In the genomic region with DNA sequence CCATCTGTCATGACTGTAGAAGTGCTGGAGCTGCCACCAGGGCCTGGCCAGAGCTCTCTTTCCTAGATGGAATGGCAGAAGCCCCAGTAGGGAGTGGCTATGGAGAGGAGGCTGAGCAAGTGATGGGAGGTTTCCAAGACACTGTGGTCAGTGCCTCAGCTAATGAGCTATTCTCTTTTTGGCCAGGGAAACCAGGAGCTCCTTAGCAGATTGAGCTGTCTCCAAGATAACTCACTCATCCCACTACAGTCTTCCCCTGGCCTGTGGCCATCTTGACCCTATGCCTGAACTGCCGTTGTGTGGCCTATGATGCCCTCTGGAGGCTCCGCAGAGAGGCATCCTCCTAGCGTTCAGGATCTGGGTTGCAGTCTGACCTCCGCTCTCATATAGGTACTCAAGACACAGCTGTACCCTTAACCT, we compare ENCODE assay signal across 9 cellular contexts.
DNase-seq lines count a peak whose midpoint lies in the region; ATAC-seq and TF ChIP-seq lines count a peak whose summit lies in the region.
"Had no signal": no experiment of that assay in that cellular context is flagged by ENCODE, and none has a peak within 500 bp of the region (broad histone marks: within the 10 kb centered on the region; RNA-seq: fewer than 3 reads in every experiment).

No MANE protein-coding gene starts in this region.

- H3K4me3 ChIP-seq in HEK293 (ENCODE audit: low read depth, low read length) (no peak overlapping the region), neuronal stem cell (ENCODE audit: low read length in 2 of 2) (no peak overlapping the region)

- peaks cover under 1% of the 10 kb centered on the region for H3K79me1 ChIP-seq in neuronal stem cell (ENCODE audit: low read depth, low read length)

- no peak overlapping the region for H3K14ac ChIP-seq in neuronal stem cell (ENCODE audit: low read length)

- H2BK15ac ChIP-seq in neuronal stem cell (ENCODE audit: low read length): no peak overlapping the region

- no peak overlapping the region for H3K4me2 ChIP-seq in neuronal stem cell (ENCODE audit: insufficient read depth, low read length, poor library complexity, severe bottlenecking)

- H3K9me3 Mint-ChIP-seq in natural killer cell treated with Interleukin-12 subunit alpha and Interleukin-12 subunit beta and Interleukin-15 and Interleukin-18, amount 100 ng/mL, for 72 hours: no peaks in the 10 kb centered on the region

- H3K9ac ChIP-seq in neuronal stem cell (ENCODE audit: low read depth, low read length, poor library complexity): no peak overlapping the region

- in situ Hi-C loops in SK-MEL-5 (cut with HindIII; ENCODE audit: low pct_unique_long_range_greater_than_20kb, low sequenced_read_pairs): no loop called here

- no peak overlapping the region for H2AFZ ChIP-seq in neuronal stem cell (ENCODE audit: low read length)

- POLR2A ChIA-PET in HEK293 (lab: Yijun Ruan, JAX): no interaction called here

- H3K9me3 ChIP-seq in HEK293 (ENCODE audit: control insufficient read depth, insufficient read depth, low read depth, low read length): no peaks in the 10 kb centered on the region
- no peaks in the 10 kb centered on the region for H3K9me3 ChIP-seq in neuronal stem cell (replicated peaks in 1 of 2; ENCODE audit: control insufficient read depth in 2 of 2, insufficient read depth in 1 of 2, low read depth in 1 of 2, low read length in 2 of 2)

- intact Hi-C loops in left ventricle myocardium superior (cut with micrococcal nuclease): no loop called here

- H3K4me1 ChIP-seq in HEK293 (ENCODE audit: control insufficient read depth, insufficient read depth, low read length) (no peaks in the 10 kb centered on the region), neuronal stem cell (ENCODE audit: control insufficient read depth in 2 of 2, insufficient read depth in 1 of 2, low read depth in 1 of 2, low read length in 2 of 2) (peaks cover 26 to 36% of the 10 kb centered on the region in 2 donors)

- H2BK5ac ChIP-seq in neuronal stem cell (ENCODE audit: low read length): no peak overlapping the region

- ATAC-seq in left ventricle myocardium superior: no peak
- ATAC-seq in natural killer cell treated with Interleukin-12 subunit alpha and Interleukin-12 subunit beta and Interleukin-15 and Interleukin-18, amount 100 ng/mL, for 72 hours: no peak
- no peak for ATAC-seq in GM19351 (IDR thresholded peaks at IDR 0.05; ENCODE audit: unreplicated experiment)

- H3K27me3 Mint-ChIP-seq in natural killer cell treated with Interleukin-12 subunit alpha and Interleukin-12 subunit beta and Interleukin-15 and Interleukin-18, amount 100 ng/mL, for 72 hours: no peaks in the 10 kb centered on the region

- no CpG with 5 or more reads among the region's 4 CpGs for WGBS in neuronal stem cell (ENCODE audit: extremely low coverage in 2 of 2, insufficient read length in 2 of 2, insufficient replicate concordance in 1 of 2), 2 donors

- H3K4me1 Mint-ChIP-seq in natural killer cell treated with Interleukin-12 subunit alpha and Interleukin-12 subunit beta and Interleukin-15 and Interleukin-18, amount 100 ng/mL, for 72 hours (ENCODE audit: low read depth in 2 of 2): no peaks in the 10 kb centered on the region

- no peak overlapping the region for H3K4me3 Mint-ChIP-seq in natural killer cell treated with Interleukin-12 subunit alpha and Interleukin-12 subunit beta and Interleukin-15 and Interleukin-18, amount 100 ng/mL, for 72 hours

- no peaks in the 10 kb centered on the region for H3K36me3 Mint-ChIP-seq in natural killer cell treated with Interleukin-12 subunit alpha and Interleukin-12 subunit beta and Interleukin-15 and Interleukin-18, amount 100 ng/mL, for 72 hours

- H4K91ac ChIP-seq in neuronal stem cell (ENCODE audit: low read depth, low read length, poor library complexity): no peak overlapping the region

- H3K18ac ChIP-seq in neuronal stem cell (ENCODE audit: low read length): no peak overlapping the region

- no peak overlapping the region for H2BK120ac ChIP-seq in neuronal stem cell (ENCODE audit: low read depth, low read length)

- H3K27ac ChIP-seq in HEK293 (ENCODE audit: extremely low read depth, low read depth, low read length) (no peak overlapping the region), substantia nigra (ENCODE audit: low read depth, low read length, poor library complexity, severe bottlenecking) (no peak overlapping the region), neuronal stem cell (replicated peaks; ENCODE audit: low read length) (no peak overlapping the region)

- TF ChIP-seq CTCF in HEK293 (tag by site-specific recombination; IDR thresholded peaks at IDR 0.05) (peak; percentile 75), GM10266 (IDR thresholded peaks at IDR 0.05; ENCODE audit: control insufficient read depth, insufficient read depth, low read depth, missing control alignments) (no peak)

- peaks cover 4 to 96% of the 10 kb centered on the region in 2 experiments; a peak in 2 of 3 replicates for H3K36me3 ChIP-seq in HEK293 (ENCODE audit: control insufficient read depth in 2 of 2, insufficient read depth in 1 of 2, low read length in 2 of 2)
- H3K36me3 ChIP-seq in neuronal stem cell (replicated peaks in 1 of 2; ENCODE audit: control insufficient read depth in 2 of 2, insufficient read depth in 2 of 2, low read length in 2 of 2): peaks cover 8 to 75% of the 10 kb centered on the region in 2 donors

- CTCF ChIA-PET in HEK293 (lab: Yijun Ruan, JAX): interaction anchor here (0.7 to 1.9 kb wide), 8 partner anchors 22 to 358 kb away, joined by 3 to 9 read pairs (median 3); no protein-coding TSS in a partner anchor

- no peak overlapping the region for H2AK5ac ChIP-seq in neuronal stem cell (ENCODE audit: low read depth, low read length)

- DNase-seq in SK-MEL-5 (ENCODE audit: low read depth, low spot score) (peak; percentile 58), left ventricle myocardium superior (peak; percentile 44), substantia nigra (lab: John Stamatoyannopoulos, UW) (peak in 42 of 49 donors; percentile 5 to 78 (median 43)), GM10266 (ENCODE audit: extremely low spot score) (no peak), neuronal stem cell (ENCODE audit: low spot score) (no peak)
- no peak for DNase-seq in natural killer cell treated with Interleukin-12 subunit alpha and Interleukin-12 subunit beta and Interleukin-15 and Interleukin-18, amount 100 ng/mL, for 72 hours (ENCODE audit: low spot score)
- DNase-seq: activated gamma-delta T cell had no signal

- no peak overlapping the region for H3K23ac ChIP-seq in neuronal stem cell (ENCODE audit: low read depth, low read length, poor library complexity)

- no peaks in the 10 kb centered on the region for H3K27me3 ChIP-seq in neuronal stem cell (ENCODE audit: control insufficient read depth in 3 of 3, insufficient read depth in 3 of 3, low read depth in 1 of 3, low read length in 3 of 3)

- H4K8ac ChIP-seq in neuronal stem cell (ENCODE audit: low read depth, low read length): no peak overlapping the region

- H3K4ac ChIP-seq in neuronal stem cell (ENCODE audit: low read length): no peak overlapping the region

- H3K27ac Mint-ChIP-seq in natural killer cell treated with Interleukin-12 subunit alpha and Interleukin-12 subunit beta and Interleukin-15 and Interleukin-18, amount 100 ng/mL, for 72 hours: no peak overlapping the region

- H2BK12ac ChIP-seq in neuronal stem cell (ENCODE audit: low read length): no peak overlapping the region

TF ChIP-seq in HEK293, 187 proteins besides CTCF, POLR2A, EP300 and RAD21:
- TF ChIP-seq, protein P1, sequence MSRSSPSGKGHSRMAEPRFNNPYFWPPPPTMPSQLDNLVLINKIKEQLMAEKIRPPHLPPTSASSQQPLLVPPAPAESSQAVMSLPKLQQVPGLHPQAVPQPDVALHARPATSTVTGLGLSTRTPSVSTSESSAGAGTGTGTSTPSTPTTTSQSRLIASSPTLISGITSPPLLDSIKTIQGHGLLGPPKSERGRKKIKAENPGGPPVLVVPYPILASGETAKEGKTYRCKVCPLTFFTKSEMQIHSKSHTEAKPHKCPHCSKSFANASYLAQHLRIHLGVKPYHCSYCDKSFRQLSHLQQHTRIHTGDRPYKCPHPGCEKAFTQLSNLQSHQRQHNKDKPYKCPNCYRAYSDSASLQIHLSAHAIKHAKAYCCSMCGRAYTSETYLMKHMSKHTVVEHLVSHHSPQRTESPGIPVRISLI (tag by site-specific recombination; IDR thresholded peaks at IDR 0.05): no peak
- TF ChIP-seq RBAK (tag by site-specific recombination; IDR thresholded peaks at IDR 0.05) (no peak), ZNF530 (tag by site-specific recombination; IDR thresholded peaks at IDR 0.05; ENCODE audit: low read depth) (no peak)

Comparison
In these comparisons a context has a peak if more than half of its experiments do, and no peak if none do; other contexts are left out.
1. DNase-seq: peak in SK-MEL-5 (single experiment), left ventricle myocardium superior (single experiment) and substantia nigra (42 of 49); none in GM10266 (single experiment), natural killer cell treated with Interleukin-12 subunit alpha and Interleukin-12 subunit beta and Interleukin-15 and Interleukin-18, amount 100 ng/mL, for 72 hours (single experiment) and neuronal stem cell (single experiment).